ENCODE assay signal across 8 cellular contexts in genomic region chr2:117785740-117786139, GRCh38. TPM values are rescaled to one million over a fixed set of nuclear protein-coding genes. Genes with fewer than 3 reads are reported as not detected.
A peak's percentile ranks its signal among the peaks of the same experiment; 100 is the strongest.
DNase-seq lines count a peak whose midpoint lies in the region; ATAC-seq, FAIRE-seq and TF ChIP-seq lines count a peak whose summit lies in the region.

No MANE protein-coding gene starts in this region.

- no peak for FAIRE-seq in GM12892 (lab: Jason Lieb, UNC)

- H3K9me3 ChIP-seq in BE2C: no peaks in the 10 kb centered on the region

- no peaks in the 10 kb centered on the region for H3K27me3 ChIP-seq in BE2C

- ATAC-seq in HG03159 (IDR thresholded peaks at IDR 0.05; ENCODE audit: unreplicated experiment): peak; percentile 74

- DNase-seq in BE2C: peak; percentile 41
- DNase-seq in NCI-H524 (lab: John Stamatoyannopoulos, UW): peak; percentile 56 to 80
- DNase-seq in activated gamma-delta T cell treated with anti-CD3 and anti-CD28 coated beads, Interleukin-2, amount 50 U/mL, for 16 hours (ENCODE audit: low read depth): peak; percentile 9
- DNase-seq in iPS-NIHi11 (ENCODE audit: low spot score): peak; percentile 41
- peak; percentile 13 for DNase-seq in stimulated activated CD8-positive, alpha-beta memory T cell treated with anti-CD3 and anti-CD28 coated beads, Interleukin-12 subunit alpha, Interleukin-12 subunit beta, amount 100 ng/mL, for 1 hour (ENCODE audit: low read depth)
- no peak for DNase-seq in GM12892 (ENCODE audit: insufficient read length)

- TF ChIP-seq CTCF in BE2C (IDR thresholded peaks at IDR 0.05; ENCODE audit: low read depth, low read length): peak; percentile 63
- TF ChIP-seq CTCF in GM12874 (IDR thresholded peaks at IDR 0.05; ENCODE audit: insufficient read depth, low read depth, low read length): peak; percentile 59

- no peaks in the 10 kb centered on the region for H3K36me3 ChIP-seq in BE2C

- H3K4me3 ChIP-seq in BE2C (ENCODE audit: low read depth, low read length): no peak overlapping the region

- H3K4me1 ChIP-seq in BE2C: no peaks in the 10 kb centered on the region

- TF ChIP-seq POLR2A in GM12892 (IDR thresholded peaks at IDR 0.05; ENCODE audit: low read depth, low read length): no peak

RNA-seq across cellular contexts. Expression of gene DDX18, which starts 28.8 kb away (rescaled TPM):
- 68.0 TPM for polyA plus RNA-seq in BE2C (2012; ENCODE audit: insufficient read depth, insufficient read length, low read depth)
- polyA plus RNA-seq in GM12892 (2012; ENCODE audit: missing spikeins): 71.4 TPM
